In the genomic region with DNA sequence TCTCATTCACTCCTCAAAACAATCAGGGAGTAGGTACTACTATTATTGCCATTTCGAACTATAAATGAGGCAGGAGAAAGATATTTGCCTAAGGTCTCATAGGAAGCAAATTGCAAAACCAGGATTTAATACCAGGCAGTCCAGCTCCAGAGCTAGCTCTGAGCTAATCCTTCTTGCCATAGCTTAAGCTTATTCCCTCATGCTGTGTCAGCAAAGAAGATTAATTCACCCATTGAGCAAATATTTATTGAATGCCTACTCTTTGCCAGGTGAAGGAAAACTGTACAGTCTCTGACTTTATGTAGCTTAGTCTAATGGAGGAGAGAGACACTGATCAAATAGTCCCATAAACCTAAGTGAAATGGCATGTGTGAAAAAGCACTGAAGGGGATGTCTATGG, we compare ENCODE assay signal across 15 cellular contexts.
DNase-seq lines count a peak whose midpoint lies in the region; ATAC-seq and FAIRE-seq lines count a peak whose summit lies in the region.
"Had no signal": no experiment of that assay in that cellular context is flagged by ENCODE, and none has a peak within 500 bp of the region (broad histone marks: within the 10 kb centered on the region; RNA-seq: fewer than 3 reads in every experiment).

No MANE protein-coding gene starts in this region.

- peak; percentile 96 for FAIRE-seq in islet of Langerhans (lab: Jason Lieb, UNC)
- FAIRE-seq: GM12891, HepG2, HTR-8/SVneo had no signal

- DNase-seq in DMS53 (lab: John Stamatoyannopoulos, UW) (peak; percentile 66), DMS53 treated with DMSO at 0.1 percent for 48 hours (lab: John Stamatoyannopoulos, UW; ENCODE audit: unreplicated experiment) (no peak), NCI-H82 (lab: John Stamatoyannopoulos, UW) (peak; percentile 74), GDM1 (lab: John Stamatoyannopoulos, UW) (no peak)
- no peak for DNase-seq in stimulated activated CD4-positive, alpha-beta T cell treated with anti-CD3 and anti-CD28 coated beads, Interleukin-2, amount 100 ng/mL, for 48 hours
- DNase-seq: Caco-2; CD8-positive, alpha-beta T cell; DMS79; GOT3; H9 had no signal

- no peak for ATAC-seq in HG02973 (IDR thresholded peaks at IDR 0.05; ENCODE audit: unreplicated experiment)
- ATAC-seq: CD8-positive, alpha-beta T cell; HepG2 had no signal

Comparison
In these comparisons a context has a peak if more than half of its experiments do, and no peak if none do; other contexts are left out.
1. DNase-seq: peak in DMS53 (single experiment) and NCI-H82 (single experiment); none in DMS53 treated with DMSO at 0.1 percent for 48 hours (single experiment), GDM1 (single experiment) and stimulated activated CD4-positive, alpha-beta T cell treated with anti-CD3 and anti-CD28 coated beads, Interleukin-2, amount 100 ng/mL, for 48 hours (0 of 2).